ENCODE assay signal across 9 cellular contexts in the genomic region with DNA sequence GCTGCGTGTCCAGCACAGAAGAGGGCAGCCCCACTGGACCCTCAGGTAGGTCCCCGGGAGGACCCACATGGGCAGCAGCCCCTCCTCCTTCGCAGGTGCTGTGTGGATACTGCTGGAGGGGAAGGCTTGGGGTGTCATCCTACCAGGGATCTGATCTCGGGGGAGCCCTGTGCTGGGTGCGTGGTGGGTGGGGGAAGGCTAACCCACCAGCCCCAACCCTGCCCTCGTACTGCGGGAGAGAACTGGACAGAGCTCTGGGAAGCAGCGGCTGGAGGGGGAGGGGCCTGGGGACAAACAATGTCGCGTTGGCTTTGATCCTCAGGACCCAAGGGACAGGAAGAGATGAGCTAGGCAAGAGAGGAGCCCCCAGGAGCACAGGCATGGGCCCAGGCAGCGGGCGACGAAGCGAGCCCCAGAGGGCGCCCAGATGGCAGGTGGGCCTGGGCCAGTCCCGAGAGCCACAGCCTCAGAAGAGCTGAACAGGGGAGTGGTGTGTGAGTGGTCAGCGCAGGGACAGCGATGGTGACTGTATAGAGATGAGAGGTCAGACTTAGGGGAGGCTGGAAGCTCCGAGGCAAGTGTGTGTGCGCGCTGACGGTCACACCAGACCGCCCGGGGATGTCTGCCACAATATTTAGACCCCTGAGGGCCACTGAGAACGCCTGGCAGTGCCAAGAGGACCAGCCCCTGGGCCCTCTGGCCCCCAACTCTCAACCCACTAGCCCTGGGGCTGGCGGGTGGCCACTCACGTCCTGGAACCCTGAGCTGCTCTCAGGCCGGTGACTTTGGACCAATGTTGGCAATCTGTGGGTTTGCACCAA. TPM values are rescaled to one million over a fixed set of nuclear protein-coding genes. Genes with fewer than 3 reads are reported as not detected.
DNase-seq lines count a peak whose midpoint lies in the region; ATAC-seq and TF ChIP-seq lines count a peak whose summit lies in the region.
"Had no signal": no experiment of that assay in that cellular context is flagged by ENCODE, and none has a peak within 500 bp of the region (broad histone marks: within the 10 kb centered on the region; RNA-seq: fewer than 3 reads in every experiment).

No MANE protein-coding gene starts in this region.

- H3K27me3 Mint-ChIP-seq in naive thymus-derived CD4-positive, alpha-beta T cell = no peaks in the 10 kb centered on the region

- H3K4me1 Mint-ChIP-seq in naive thymus-derived CD4-positive, alpha-beta T cell = peaks cover 7 to 24% (median 13%) of the 10 kb centered on the region in 7 donors

- POLR2A ChIA-PET in AG04450 (lab: Yijun Ruan, JAX) = no interaction called here
- POLR2A ChIA-PET in naive thymus-derived CD4-positive, alpha-beta T cell (lab: Charles Lee) = interaction anchor here (0.7 to 2.5 kb wide), 5 partner anchors 11 to 28 kb away, joined by 3 to 14 read pairs (median 4); no protein-coding TSS in a partner anchor

- ATAC-seq in naive thymus-derived CD4-positive, alpha-beta T cell = no peak
- no peak for ATAC-seq in HG03457 (IDR thresholded peaks at IDR 0.05; ENCODE audit: unreplicated experiment)

- no peak for TF ChIP-seq CTCF in AG04450 (IDR thresholded peaks at IDR 0.05; ENCODE audit: low read depth, low read length)
- no peak for TF ChIP-seq CTCF in LNCaP clone FGC (IDR thresholded peaks at IDR 0.05; ENCODE audit: control insufficient read depth, extremely low read depth, insufficient read depth)
- no peak for TF ChIP-seq CTCF in dorsolateral prefrontal cortex (IDR thresholded peaks at IDR 0.05 in 54 of 56, conservative IDR thresholded peaks at IDR 0.05 in 2 of 56; ENCODE audit: low read depth in 1 of 56, partially characterized antibody in 56 of 56)

- H3K4me3 ChIP-seq in AG04450 (ENCODE audit: low read depth, low read length) (peak overlapping the region; percentile 64), LNCaP clone FGC (ENCODE audit: low read depth, low read length) (peak overlapping the region; percentile 63), dorsolateral prefrontal cortex (peak overlapping the region in 57 of 59 donors; percentile 56 to 95 (median 84))
- peak overlapping the region; percentile 64 for H3K4me3 ChIP-seq in naive thymus-derived CD4-positive, alpha-beta T cell (ENCODE audit: low read length)

- H3K27ac ChIP-seq in AG04450 (ENCODE audit: low read depth, low read length) (no peak overlapping the region), dorsolateral prefrontal cortex (peak overlapping the region in 43 of 59 donors; percentile 78 to 99 (median 92))
- peak overlapping the region; percentile 90 for H3K27ac ChIP-seq in naive thymus-derived CD4-positive, alpha-beta T cell (ENCODE audit: low read depth, low read length)

- peak overlapping the region; percentile 59 to 91 (median 86) for H3K27ac Mint-ChIP-seq in naive thymus-derived CD4-positive, alpha-beta T cell

- intact Hi-C loops in dorsolateral prefrontal cortex (cut with DNase I) = no loop called here
- intact Hi-C loops in naive thymus-derived CD4-positive, alpha-beta T cell (cut with micrococcal nuclease) = no loop called here

- peaks cover 15 to 24% of the 10 kb centered on the region in 2 donors for H3K4me1 ChIP-seq in naive thymus-derived CD4-positive, alpha-beta T cell (ENCODE audit: control insufficient read depth in 2 of 2, insufficient read depth in 2 of 2, low read length in 2 of 2)

- H3K9me3 ChIP-seq in AG04450 (ENCODE audit: control insufficient read depth, insufficient read depth, low read length) = peaks cover 4% of the 10 kb centered on the region; the same call in 1 of the 2 replicates
- no peaks in the 10 kb centered on the region for H3K9me3 ChIP-seq in naive thymus-derived CD4-positive, alpha-beta T cell (ENCODE audit: control insufficient read depth in 2 of 3, low read length in 3 of 3)

- H3K36me3 ChIP-seq in naive thymus-derived CD4-positive, alpha-beta T cell (ENCODE audit: control insufficient read depth in 2 of 3, insufficient read depth in 3 of 3, low read length in 3 of 3) = peaks cover 0 to 23% (median 4%) of the 10 kb centered on the region in 3 experiments

- CTCF ChIA-PET in AG04450 (lab: Charles Lee) = no interaction called here
- CTCF ChIA-PET in naive thymus-derived CD4-positive, alpha-beta T cell (lab: Charles Lee) = interaction anchor here (1.4 kb wide), 1 partner anchor 170 kb away, joined by 3 read pairs; no protein-coding TSS in a partner anchor

- DNase-seq in AG04450 (ENCODE audit: low read depth, low spot score) (no peak), LNCaP clone FGC (ENCODE audit: low read depth) (no peak), dorsolateral prefrontal cortex (peak in 1 of 10 donors; percentile 44), hypothalamus (lab: John Stamatoyannopoulos, UW) (no peak), activated gamma-delta T cell (lab: John Stamatoyannopoulos, UW) (no peak), ureter (ENCODE audit: low spot score) (no peak)
- no peak for DNase-seq in naive thymus-derived CD4-positive, alpha-beta T cell
- DNase-seq: foreskin melanocyte had no signal

- H3K36me3 Mint-ChIP-seq in naive thymus-derived CD4-positive, alpha-beta T cell = peaks cover 0 to 12% (median 0%) of the 10 kb centered on the region in 5 donors

- H3K27me3 ChIP-seq in AG04450 (ENCODE audit: control insufficient read depth, insufficient read depth, low read length) = no peaks in the 10 kb centered on the region
- H3K27me3 ChIP-seq in dorsolateral prefrontal cortex = no peaks in the 10 kb centered on the region
- no peaks in the 10 kb centered on the region for H3K27me3 ChIP-seq in naive thymus-derived CD4-positive, alpha-beta T cell (ENCODE audit: control insufficient read depth in 2 of 2, insufficient read depth in 2 of 2, low read length in 2 of 2)

- H3K4me3 Mint-ChIP-seq in naive thymus-derived CD4-positive, alpha-beta T cell = peak overlapping the region; percentile 65 to 86 (median 78)

- H3K9me3 Mint-ChIP-seq in naive thymus-derived CD4-positive, alpha-beta T cell = peaks cover 0 to 4% (median 0%) of the 10 kb centered on the region in 11 donors

RNA-seq across cellular contexts. Expression of a gene that starts 1.4 kb away (rescaled TPM):
- 6.1 and 8.2 TPM in 2 replicates for polyA plus RNA-seq in AG04450 (2011; rRNA removed)
- polyA minus RNA-seq in AG04450 (2011; rRNA and poly(A)+ RNA removed) = 3.2 and 4.1 TPM in 2 replicates
- total RNA-seq in dorsolateral prefrontal cortex (10 to 100 TPM; 18.9 to 92.4 (median 32.9) TPM), ureter (75.0 TPM)
- total RNA-seq in naive thymus-derived CD4-positive, alpha-beta T cell = 100 to 1,000 TPM in 2 of 5 experiments, 10 to 100 TPM in 3; 44.4 to 164 (median 78.3) TPM
- polyA plus RNA-seq in naive thymus-derived CD4-positive, alpha-beta T cell = 10 to 100 TPM; 21.3 to 38.8 TPM

RNA-seq across cellular contexts. Expression of a gene that starts 40.7 kb away (rescaled TPM):
- polyA plus RNA-seq in AG04450 (2011; rRNA removed) = 31.6 and 35.4 TPM in 2 replicates
- 8.3 and 8.9 TPM in 2 replicates for polyA minus RNA-seq in AG04450 (2011; rRNA and poly(A)+ RNA removed)
- total RNA-seq in dorsolateral prefrontal cortex (10 to 100 TPM; 19.4 to 50.3 (median 29.6) TPM), ureter (42.8 TPM)
- 10 to 100 TPM; 19.7 to 80.9 (median 28.5) TPM for total RNA-seq in naive thymus-derived CD4-positive, alpha-beta T cell
- 10 to 100 TPM; 37.3 to 39.1 TPM for polyA plus RNA-seq in naive thymus-derived CD4-positive, alpha-beta T cell

RNA-seq across cellular contexts. Expression of a gene that starts 40.9 kb away (rescaled TPM):
- polyA plus RNA-seq in AG04450 (2011; rRNA removed) = 5.4 and 5.6 TPM in 2 replicates
- polyA minus RNA-seq in AG04450 (2011; rRNA and poly(A)+ RNA removed) = 5.6 and 6.8 TPM in 2 replicates
- total RNA-seq in dorsolateral prefrontal cortex = 10 to 100 TPM in 117 of 120 experiments, 1 to 10 TPM in 3; 9.4 to 31.2 (median 15.9) TPM
- 10 to 100 TPM; 16.2 to 22.4 (median 19.5) TPM for total RNA-seq in naive thymus-derived CD4-positive, alpha-beta T cell
- 10 to 100 TPM; 10.4 to 21.2 TPM for polyA plus RNA-seq in naive thymus-derived CD4-positive, alpha-beta T cell
- 20.5 TPM for total RNA-seq in ureter

RNA-seq across cellular contexts. Expression of a gene that starts 53.4 kb away (rescaled TPM):
- polyA plus RNA-seq in AG04450 (2011; rRNA removed) = not detected in 2 replicates
- polyA minus RNA-seq in AG04450 (2011; rRNA and poly(A)+ RNA removed) = not detected in 2 replicates
- total RNA-seq in dorsolateral prefrontal cortex = 1 to 10 TPM in 4 of 120 experiments, under 1 TPM in 52, not detected in 64; 0.11 to 1.7 (median 0.30) TPM
- not detected for total RNA-seq in naive thymus-derived CD4-positive, alpha-beta T cell
- polyA plus RNA-seq in naive thymus-derived CD4-positive, alpha-beta T cell = not detected
- total RNA-seq in ureter = not detected
